ENCODE assay signal across 16 cellular contexts in the genomic region with DNA sequence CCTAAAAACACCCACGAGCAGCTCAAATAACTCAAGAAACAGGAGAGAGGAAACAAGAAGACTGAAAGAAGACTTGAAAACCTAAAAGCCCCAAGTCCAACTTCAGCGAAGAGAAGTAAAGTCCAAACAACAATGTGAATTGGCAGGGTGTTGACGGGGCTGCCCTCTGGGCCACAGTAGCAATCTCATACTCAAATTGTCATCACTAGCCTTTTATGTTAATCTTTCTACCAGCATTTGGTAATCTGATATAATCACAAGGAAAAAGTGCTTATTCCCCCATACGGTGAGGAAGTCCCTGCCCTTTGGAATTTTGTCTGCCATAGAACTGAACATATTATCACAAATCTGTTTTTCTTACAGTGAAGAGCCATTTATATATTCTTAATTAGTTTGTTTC. TPM values are rescaled to one million over a fixed set of nuclear protein-coding genes. Genes with fewer than 3 reads are reported as not detected.
DNase-seq lines count a peak whose midpoint lies in the region; ATAC-seq, FAIRE-seq and TF ChIP-seq lines count a peak whose summit lies in the region.
"Had no signal": no experiment of that assay in that cellular context is flagged by ENCODE, and none has a peak within 500 bp of the region (broad histone marks: within the 10 kb centered on the region; RNA-seq: fewer than 3 reads in every experiment).

No MANE protein-coding gene starts in this region.

- H3K27me3 Mint-ChIP-seq in astrocyte (ENCODE audit: low read depth, unreplicated experiment) = no peaks in the 10 kb centered on the region

- ATAC-seq in GM21786 (IDR thresholded peaks at IDR 0.05; ENCODE audit: unreplicated experiment) = no peak
- ATAC-seq: GM12878 had no signal

- peaks cover 84% of the 10 kb centered on the region for H3K79me2 ChIP-seq in ACC112 (ENCODE audit: control insufficient read depth, insufficient read depth, low read length, unreplicated experiment)
- peaks cover 85% of the 10 kb centered on the region for H3K79me2 ChIP-seq in astrocyte (ENCODE audit: insufficient read depth, low read length)

- H3K36me3 ChIP-seq in ACC112 (ENCODE audit: insufficient read depth, low read length) = peaks cover 46% of the 10 kb centered on the region
- H3K36me3 ChIP-seq in astrocyte (ENCODE audit: insufficient read depth, low read length) = peaks cover 44% of the 10 kb centered on the region
- peaks cover under 1 to 64% of the 10 kb centered on the region in 2 experiments for H3K36me3 ChIP-seq in mesenchymal stem cell (ENCODE audit: control insufficient read depth in 1 of 2, insufficient read depth in 2 of 2, low read depth in 1 of 2, low read length in 2 of 2)
- H3K36me3 ChIP-seq: BE2C had no signal

- no peak overlapping the region for H3K27ac Mint-ChIP-seq in astrocyte (ENCODE audit: unreplicated experiment)
- H3K27ac Mint-ChIP-seq: CD4-positive, alpha-beta memory T cell had no signal

- H3K9ac ChIP-seq in astrocyte (ENCODE audit: low read length) = no peak overlapping the region
- peak overlapping the region; percentile 16 for H3K9ac ChIP-seq in mesenchymal stem cell (ENCODE audit: low read length)

- H2BK5ac ChIP-seq in mesenchymal stem cell (ENCODE audit: low read depth, low read length, poor library complexity, severe bottlenecking) = no peak overlapping the region

- DNase-seq in HEK293T (ENCODE audit: extremely low spot score) (peak; percentile 24), astrocyte (ENCODE audit: low read depth) (no peak), mesenchymal stem cell (no peak), epidermal melanocyte (ENCODE audit: insufficient read length, low spot score) (no peak), T-helper 9 cell (no peak)
- DNase-seq in stimulated activated CD4-positive, alpha-beta T cell treated with anti-CD3 and anti-CD28 coated beads, Interleukin-15, amount 100 ng/mL, for 24 hours = no peak
- DNase-seq: BE2C; CD4-positive, alpha-beta memory T cell; DMS79 had no signal

- H4K91ac ChIP-seq in mesenchymal stem cell (ENCODE audit: low read length) = no peak overlapping the region

- no peak overlapping the region for H2BK15ac ChIP-seq in mesenchymal stem cell (ENCODE audit: low read depth, poor library complexity, severe bottlenecking)

- H3K4me1 Mint-ChIP-seq in astrocyte (ENCODE audit: low read depth, unreplicated experiment) = no peaks in the 10 kb centered on the region

- no peak for FAIRE-seq in astrocyte (lab: Jason Lieb, UNC)
- FAIRE-seq: GM12878, H54 had no signal

- peaks cover 24% of the 10 kb centered on the region for H3K79me1 ChIP-seq in mesenchymal stem cell (replicated peaks; ENCODE audit: low read length, poor library complexity, severe bottlenecking)

- 71% methylated on average over 4 of the region's 4 CpGs for WGBS in mesenchymal stem cell

- H3K23ac ChIP-seq in mesenchymal stem cell (ENCODE audit: low read length in 2 of 2) = no peak overlapping the region

- H3K4me1 ChIP-seq in ACC112 (ENCODE audit: control insufficient read depth, insufficient read depth, low read length, unreplicated experiment) (peaks cover 31% of the 10 kb centered on the region), astrocyte (ENCODE audit: insufficient read depth, low read length) (no peaks in the 10 kb centered on the region), mesenchymal stem cell (ENCODE audit: control insufficient read depth, insufficient read depth, low read depth, low read length) (no peaks in the 10 kb centered on the region)
- H3K4me1 ChIP-seq: BE2C had no signal

- H2BK120ac ChIP-seq in mesenchymal stem cell (ENCODE audit: low read depth, low read length) = no peak overlapping the region

- H3K27me3 ChIP-seq in ACC112 (ENCODE audit: insufficient read depth, low read length) = no peaks in the 10 kb centered on the region
- no peaks in the 10 kb centered on the region for H3K27me3 ChIP-seq in astrocyte (ENCODE audit: insufficient read depth, low read length)
- H3K27me3 ChIP-seq in mesenchymal stem cell (ENCODE audit: control insufficient read depth in 1 of 2, insufficient read depth in 1 of 2, low read length in 2 of 2) = no peaks in the 10 kb centered on the region
- H3K27me3 ChIP-seq: BE2C had no signal

- no peaks in the 10 kb centered on the region for H3K9me3 Mint-ChIP-seq in astrocyte (ENCODE audit: unreplicated experiment)
- H3K9me3 Mint-ChIP-seq: CD4-positive, alpha-beta memory T cell had no signal

- no peak overlapping the region for H3K14ac ChIP-seq in mesenchymal stem cell (ENCODE audit: low read length in 2 of 2)

- peak overlapping the region; percentile 2 for H3K4me2 ChIP-seq in astrocyte (ENCODE audit: low read length)
- H3K4me2 ChIP-seq in mesenchymal stem cell (ENCODE audit: low read length, poor library complexity, severe bottlenecking) = no peak overlapping the region

- CTCF ChIA-PET in HEK293T (lab: Yijun Ruan, JAX) = no interaction called here

- H3K36me3 Mint-ChIP-seq in astrocyte (ENCODE audit: low read depth, unreplicated experiment) = peaks cover 13% of the 10 kb centered on the region

- TF ChIP-seq CTCF in astrocyte (IDR thresholded peaks at IDR 0.05; ENCODE audit: insufficient read depth, low read depth, low read length) = no peak

- H3K4me3 Mint-ChIP-seq in astrocyte (ENCODE audit: unreplicated experiment) = no peak overlapping the region
- H3K4me3 Mint-ChIP-seq: CD4-positive, alpha-beta memory T cell had no signal

- 0 out of 2 replicates have a peak overlapping the region, but pooled peaks have one; percentile 13 for H3K27ac ChIP-seq in ACC112 (ENCODE audit: low read depth, low read length)
- H3K27ac ChIP-seq in astrocyte (ENCODE audit: low read depth, low read length) = no peak overlapping the region
- H3K27ac ChIP-seq in mesenchymal stem cell (ENCODE audit: low read length, poor library complexity, severe bottlenecking) = no peak overlapping the region
- H3K27ac ChIP-seq: C4-2B had no signal

- H3K18ac ChIP-seq in mesenchymal stem cell (ENCODE audit: low read depth in 1 of 2, low read length in 2 of 2) = no peak overlapping the region

- peaks cover 69% of the 10 kb centered on the region for H4K20me1 ChIP-seq in astrocyte (ENCODE audit: insufficient read depth, low read length)

- no peak overlapping the region for H3K4ac ChIP-seq in mesenchymal stem cell (ENCODE audit: low read depth in 1 of 2, low read length in 2 of 2)

- POLR2A ChIA-PET in HEK293T (lab: Yijun Ruan, JAX) = no interaction called here

- no peak overlapping the region for H2AK5ac ChIP-seq in mesenchymal stem cell (ENCODE audit: low read length, severe bottlenecking)

- no peak overlapping the region for H4K8ac ChIP-seq in mesenchymal stem cell (ENCODE audit: low read length)

- H2BK12ac ChIP-seq in mesenchymal stem cell (ENCODE audit: low read length in 2 of 2) = no peak overlapping the region

- H3K9me3 ChIP-seq in astrocyte (ENCODE audit: insufficient read depth, low read depth, low read length) = no peaks in the 10 kb centered on the region
- H3K9me3 ChIP-seq in mesenchymal stem cell (ENCODE audit: control insufficient read depth, low read length) = no peaks in the 10 kb centered on the region
- H3K9me3 ChIP-seq: BE2C had no signal

- H2AFZ ChIP-seq in ACC112 (ENCODE audit: low read length, unreplicated experiment) = no peak overlapping the region
- no peak overlapping the region for H2AFZ ChIP-seq in astrocyte (ENCODE audit: low read depth, low read length)
- no peak overlapping the region for H2AFZ ChIP-seq in mesenchymal stem cell (ENCODE audit: low read depth, low read length)

- H3K4me3 ChIP-seq in ACC112 (ENCODE audit: low read depth, low read length) = no peak overlapping the region
- H3K4me3 ChIP-seq in astrocyte (ENCODE audit: insufficient read depth, low read depth, low read length) = no peak overlapping the region
- H3K4me3 ChIP-seq in mesenchymal stem cell (ENCODE audit: insufficient read depth in 1 of 2, low read depth in 1 of 2, low read length in 2 of 2) = no peak overlapping the region
- H3K4me3 ChIP-seq: GM12878 had no signal

TF ChIP-seq in HEK293T, 16 proteins besides CTCF, POLR2A, EP300 and RAD21:
- TF ChIP-seq FOXK2 (IDR thresholded peaks at IDR 0.05) (no peak), NFRKB (IDR thresholded peaks at IDR 0.05) (no peak), HDGF (IDR thresholded peaks at IDR 0.05; ENCODE audit: borderline replicate concordance) (no peak), LEF1 (IDR thresholded peaks at IDR 0.05; ENCODE audit: borderline replicate concordance) (no peak), CTBP1 (IDR thresholded peaks at IDR 0.05; ENCODE audit: borderline replicate concordance) (no peak), FOXA1 (IDR thresholded peaks at IDR 0.05) (no peak), SUZ12 (IDR thresholded peaks at IDR 0.05) (no peak), SP1 (IDR thresholded peaks at IDR 0.05) (no peak), FOXM1 (IDR thresholded peaks at IDR 0.05; ENCODE audit: borderline replicate concordance) (no peak), TARDBP (IDR thresholded peaks at IDR 0.05) (no peak), ARNT (IDR thresholded peaks at IDR 0.05) (no peak), ZNF384 (IDR thresholded peaks at IDR 0.05) (no peak)

RNA-seq across cellular contexts. Expression of a gene that starts 51.5 kb away (rescaled TPM):
- 0.26 and 0.57 TPM in 2 replicates for total RNA-seq in astrocyte
- not detected for polyA plus RNA-seq in mesenchymal stem cell (2013, experiment 1 of 2)
- polyA plus RNA-seq in mesenchymal stem cell (2013, experiment 2 of 2) = 0.03 TPM
- total RNA-seq: A172; CD4-positive, alpha-beta memory T cell; G401; GM12878 had no signal
- polyA plus RNA-seq: CD4-positive, alpha-beta memory T cell; GM12878 had no signal
